ENCODE assay signal across 8 cellular contexts in genomic region chrX:103608305-103608963, GRCh38. TPM values are rescaled to one million over a fixed set of nuclear protein-coding genes. Genes with fewer than 3 reads are reported as not detected.
DNase-seq lines count a peak whose midpoint lies in the region; ATAC-seq and TF ChIP-seq lines count a peak whose summit lies in the region.

No MANE protein-coding gene starts in this region.

- H3K79me2 ChIP-seq in Karpas-422 (ENCODE audit: low read length): no peaks in the 10 kb centered on the region

- peak overlapping the region; percentile 67 for H3K9ac ChIP-seq in Karpas-422 (ENCODE audit: low read length)
- peak overlapping the region; percentile 58 to 79 for H3K9ac ChIP-seq in colonic mucosa (ENCODE audit: low read depth in 2 of 2, low read length in 2 of 2)

- H3K9me3 ChIP-seq in Karpas-422 (ENCODE audit: low read length) (no peaks in the 10 kb centered on the region), colonic mucosa (no peaks in the 10 kb centered on the region), mononuclear cell (ENCODE audit: low read depth, low read length) (no peaks in the 10 kb centered on the region)

- H2AFZ ChIP-seq in Karpas-422 (ENCODE audit: low read length): peak overlapping the region; percentile 86; the same call in 1 of the 2 replicates

- no peak overlapping the region for H3K27ac ChIP-seq in Karpas-422 (ENCODE audit: low read length)
- peak overlapping the region; percentile 40 for H3K27ac ChIP-seq in colonic mucosa

- intact Hi-C loops in colonic mucosa (cut with DNase I): no loop called here

- TF ChIP-seq CTCF in AG09309 (IDR thresholded peaks at IDR 0.05; ENCODE audit: control insufficient read depth, insufficient read depth, low read depth, low read length, missing control alignments): no peak
- no peak for TF ChIP-seq CTCF in colonic mucosa (IDR thresholded peaks at IDR 0.05)

- H3K4me3 ChIP-seq in AG09309 (ENCODE audit: control insufficient read depth, low read depth, low read length): peak overlapping the region; percentile 74
- H3K4me3 ChIP-seq in Karpas-422 (ENCODE audit: low read length): peak overlapping the region; percentile 70
- peak overlapping the region; percentile 50 for H3K4me3 ChIP-seq in colonic mucosa
- H3K4me3 ChIP-seq in mononuclear cell (ENCODE audit: low read length): peak overlapping the region; percentile 47

- H3K9me2 ChIP-seq in Karpas-422 (replicated peaks; ENCODE audit: insufficient read depth, low read length): no peaks in the 10 kb centered on the region

- H3K4me1 ChIP-seq in Karpas-422 (ENCODE audit: low read length): peaks cover 8% of the 10 kb centered on the region
- H3K4me1 ChIP-seq in colonic mucosa: no peaks in the 10 kb centered on the region
- H3K4me1 ChIP-seq in mononuclear cell (ENCODE audit: insufficient read depth, low read length): peaks cover 7% of the 10 kb centered on the region

- ATAC-seq in GM19324 (IDR thresholded peaks at IDR 0.05; ENCODE audit: low FRiP score, unreplicated experiment): peak; percentile 23

- H4K20me1 ChIP-seq in Karpas-422 (ENCODE audit: insufficient read depth, low read depth, low read length): no peaks in the 10 kb centered on the region

- H3K36me3 ChIP-seq in Karpas-422 (ENCODE audit: insufficient read depth, low read length) (no peaks in the 10 kb centered on the region), colonic mucosa (no peaks in the 10 kb centered on the region)

- H3K4me2 ChIP-seq in Karpas-422 (ENCODE audit: low read depth, low read length, poor library complexity, severe bottlenecking): peak overlapping the region; percentile 68

- no peak for DNase-seq in AG09309 (ENCODE audit: low read depth)
- DNase-seq in Karpas-422: no peak
- DNase-seq in colonic mucosa: peak; percentile 20
- no peak for DNase-seq in NCI-H2081 (lab: John Stamatoyannopoulos, UW)
- no peak for DNase-seq in HCEC 1CT
- no peak for DNase-seq in NCI-H446 treated with DMSO at 0.1 percent for 48 hours (lab: John Stamatoyannopoulos, UW)

- H3K27me3 ChIP-seq in Karpas-422 (ENCODE audit: low read length): no peaks in the 10 kb centered on the region
- H3K27me3 ChIP-seq in colonic mucosa: no peaks in the 10 kb centered on the region
- no peaks in the 10 kb centered on the region for H3K27me3 ChIP-seq in mononuclear cell (ENCODE audit: insufficient read depth, low read length)

RNA-seq across cellular contexts. Expression of gene TCEAL3, which starts 0.7 kb away (rescaled TPM):
- 1.8 and 6.9 TPM in 2 replicates for total RNA-seq in Karpas-422 (2014; rRNA removed; shearing (Covaris generic); ENCODE audit: low replicate concordance)
- total RNA-seq in colonic mucosa (1 to 10 TPM; 4.9 to 7.8 TPM), mononuclear cell (2.4 TPM)

RNA-seq across cellular contexts. Expression of gene TCEAL1, which starts 20.3 kb away (rescaled TPM):
- 22.1 and 34.2 TPM in 2 replicates for total RNA-seq in Karpas-422 (2014; rRNA removed; shearing (Covaris generic); ENCODE audit: low replicate concordance)
- total RNA-seq in colonic mucosa (10 to 100 TPM; 11.2 to 13.0 TPM), mononuclear cell (5.7 TPM)

RNA-seq across cellular contexts. Expression of gene TCEAL4, which starts 23.1 kb away (rescaled TPM):
- total RNA-seq in Karpas-422 (2014; rRNA removed; shearing (Covaris generic); ENCODE audit: low replicate concordance): 19.8 and 35.4 TPM in 2 replicates
- total RNA-seq in colonic mucosa: 10 to 100 TPM; 19.0 to 21.1 TPM
- total RNA-seq in mononuclear cell: 3.7 TPM
